ENCODE assay signal across 1 cellular context in the genomic region with DNA sequence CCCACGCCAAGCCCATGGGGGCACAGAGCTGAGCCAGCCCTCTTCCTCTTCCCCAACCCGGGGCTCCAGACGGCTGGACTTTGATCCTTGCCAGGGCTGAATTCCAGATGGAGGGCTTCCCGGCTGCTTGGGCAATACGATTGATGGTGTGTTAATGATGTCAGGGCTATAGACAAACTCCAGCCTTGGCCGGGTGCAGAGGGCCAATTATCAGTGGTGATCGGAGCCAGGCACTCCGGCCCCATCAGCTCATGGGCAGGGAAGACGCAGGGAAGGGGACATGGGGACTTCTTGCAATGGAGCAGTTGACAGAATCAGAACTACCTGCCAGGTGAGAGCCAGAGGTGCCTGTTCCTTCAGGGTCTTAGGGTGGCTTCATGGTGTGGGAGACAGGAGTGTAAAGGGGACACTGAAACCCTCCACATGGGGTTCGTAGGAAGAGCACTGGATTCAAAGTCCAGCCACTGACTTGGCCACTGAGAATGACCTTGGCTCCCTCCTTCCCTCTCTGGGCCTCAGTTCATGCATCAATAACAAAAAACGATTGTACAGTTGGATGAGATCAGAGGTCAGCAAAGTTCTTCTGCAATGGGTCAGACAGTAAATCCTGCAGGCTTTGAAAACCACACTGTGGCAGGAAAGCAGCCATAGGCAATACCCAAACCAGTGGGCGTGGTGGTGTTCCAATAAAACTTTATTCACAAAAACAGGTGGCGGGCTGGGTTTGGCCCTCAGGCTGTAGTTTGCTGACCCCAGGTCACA.
TF ChIP-seq lines count a peak whose summit lies in the region.

No MANE protein-coding gene starts in this region.

TF ChIP-seq in HepG2, 621 proteins besides CTCF, POLR2A, EP300 and RAD21 (continued from another document and continues in another):
- TF ChIP-seq, protein P1, sequence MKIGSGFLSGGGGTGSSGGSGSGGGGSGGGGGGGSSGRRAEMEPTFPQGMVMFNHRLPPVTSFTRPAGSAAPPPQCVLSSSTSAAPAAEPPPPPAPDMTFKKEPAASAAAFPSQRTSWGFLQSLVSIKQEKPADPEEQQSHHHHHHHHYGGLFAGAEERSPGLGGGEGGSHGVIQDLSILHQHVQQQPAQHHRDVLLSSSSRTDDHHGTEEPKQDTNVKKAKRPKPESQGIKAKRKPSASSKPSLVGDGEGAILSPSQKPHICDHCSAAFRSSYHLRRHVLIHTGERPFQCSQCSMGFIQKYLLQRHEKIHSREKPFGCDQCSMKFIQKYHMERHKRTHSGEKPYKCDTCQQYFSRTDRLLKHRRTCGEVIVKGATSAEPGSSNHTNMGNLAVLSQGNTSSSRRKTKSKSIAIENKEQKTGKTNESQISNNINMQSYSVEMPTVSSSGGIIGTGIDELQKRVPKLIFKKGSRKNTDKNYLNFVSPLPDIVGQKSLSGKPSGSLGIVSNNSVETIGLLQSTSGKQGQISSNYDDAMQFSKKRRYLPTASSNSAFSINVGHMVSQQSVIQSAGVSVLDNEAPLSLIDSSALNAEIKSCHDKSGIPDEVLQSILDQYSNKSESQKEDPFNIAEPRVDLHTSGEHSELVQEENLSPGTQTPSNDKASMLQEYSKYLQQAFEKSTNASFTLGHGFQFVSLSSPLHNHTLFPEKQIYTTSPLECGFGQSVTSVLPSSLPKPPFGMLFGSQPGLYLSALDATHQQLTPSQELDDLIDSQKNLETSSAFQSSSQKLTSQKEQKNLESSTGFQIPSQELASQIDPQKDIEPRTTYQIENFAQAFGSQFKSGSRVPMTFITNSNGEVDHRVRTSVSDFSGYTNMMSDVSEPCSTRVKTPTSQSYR (CRISPR knock-in tag; IDR thresholded peaks at IDR 0.05; ENCODE audit: borderline replicate concordance) = 0 out of 2 replicates have a peak, but pooled peaks have one; percentile 31
- TF ChIP-seq SOX5 (CRISPR knock-in tag; IDR thresholded peaks at IDR 0.05; ENCODE audit: borderline replicate concordance) (peak; percentile 76; the same call in 1 of the 2 replicates), MIXL1 (CRISPR knock-in tag; IDR thresholded peaks at IDR 0.05) (0 out of 2 replicates have a peak, but pooled peaks have one; percentile 13), SAP130 (CRISPR knock-in tag; IDR thresholded peaks at IDR 0.05; ENCODE audit: low read depth) (peak; percentile 39; the same call in 1 of the 2 replicates), HHEX (CRISPR knock-in tag; IDR thresholded peaks at IDR 0.05) (0 out of 2 replicates have a peak, but pooled peaks have one; percentile 18), FOXO1 (CRISPR knock-in tag; IDR thresholded peaks at IDR 0.05) (peak; percentile 34; the same call in 1 of the 2 replicates), ZNF501 (CRISPR knock-in tag; IDR thresholded peaks at IDR 0.05) (no peak), ZNF598 (CRISPR knock-in tag; IDR thresholded peaks at IDR 0.05; ENCODE audit: borderline replicate concordance) (peak; percentile 84; the same call in 1 of the 2 replicates), ZNF446 (CRISPR knock-in tag; IDR thresholded peaks at IDR 0.05) (no peak), TBL1XR1 (IDR thresholded peaks at IDR 0.05; ENCODE audit: borderline replicate concordance, low read length, partially characterized antibody) (no peak), POGZ (CRISPR knock-in tag; IDR thresholded peaks at IDR 0.05) (peak; percentile 68), PITX1 (CRISPR knock-in tag; IDR thresholded peaks at IDR 0.05) (0 out of 2 replicates have a peak, but pooled peaks have one; percentile 43), ZNF644 (CRISPR knock-in tag; IDR thresholded peaks at IDR 0.05; ENCODE audit: low read depth) (peak; percentile 66), CCAR2 (optimal IDR thresholded peaks at IDR 0.05; ENCODE audit: low read depth, low read length) (no peak), GTF2F1 (IDR thresholded peaks at IDR 0.05; ENCODE audit: low read length) (no peak), CREM (IDR thresholded peaks at IDR 0.05) (peak; percentile 43; the same call in 1 of the 2 replicates), CREM (CRISPR knock-in tag; IDR thresholded peaks at IDR 0.05) (no peak), MYC (CRISPR knock-in tag; IDR thresholded peaks at IDR 0.05; ENCODE audit: borderline replicate concordance) (0 out of 2 replicates have a peak, but pooled peaks have one; percentile 15), ZNF549 (CRISPR knock-in tag; IDR thresholded peaks at IDR 0.05) (no peak), SP5 (CRISPR knock-in tag; IDR thresholded peaks at IDR 0.05; ENCODE audit: borderline replicate concordance, low read depth) (0 out of 2 replicates have a peak, but pooled peaks have one; percentile 21), TGIF2 (CRISPR knock-in tag; IDR thresholded peaks at IDR 0.05) (no peak), CENPT (CRISPR knock-in tag; IDR thresholded peaks at IDR 0.05; ENCODE audit: low read depth) (no peak), ZBTB3 (CRISPR knock-in tag; IDR thresholded peaks at IDR 0.05; ENCODE audit: borderline replicate concordance, low read depth) (peak; percentile 79; the same call in 1 of the 2 replicates), NRL (CRISPR knock-in tag; IDR thresholded peaks at IDR 0.05; ENCODE audit: borderline replicate concordance) (no peak), ELF1 (CRISPR knock-in tag; IDR thresholded peaks at IDR 0.05) (peak; percentile 28; the same call in 1 of the 2 replicates), RXRB (CRISPR knock-in tag; IDR thresholded peaks at IDR 0.05; ENCODE audit: borderline replicate concordance) (peak; percentile 64; the same call in 1 of the 2 replicates), HNF4G (IDR thresholded peaks at IDR 0.05; ENCODE audit: borderline replicate concordance, low read depth, low read length) (peak; percentile 71), HNF4G (CRISPR knock-in tag; IDR thresholded peaks at IDR 0.05; ENCODE audit: borderline replicate concordance, low read depth) (peak; percentile 31; the same call in 1 of the 2 replicates), ZNF660 (CRISPR knock-in tag; IDR thresholded peaks at IDR 0.05; ENCODE audit: borderline replicate concordance, low read depth) (no peak), PCBP2 (optimal IDR thresholded peaks at IDR 0.05; ENCODE audit: low read depth, low read length, poor library complexity, severe bottlenecking) (no peak), BORCS8-MEF2B (CRISPR knock-in tag; IDR thresholded peaks at IDR 0.05) (peak; percentile 41; the same call in 1 of the 2 replicates), EHMT2 (IDR thresholded peaks at IDR 0.05; ENCODE audit: borderline replicate concordance, low read depth, low read length) (peak; percentile 82; the same call in 1 of the 2 replicates)
- TF ChIP-seq, protein P2, sequence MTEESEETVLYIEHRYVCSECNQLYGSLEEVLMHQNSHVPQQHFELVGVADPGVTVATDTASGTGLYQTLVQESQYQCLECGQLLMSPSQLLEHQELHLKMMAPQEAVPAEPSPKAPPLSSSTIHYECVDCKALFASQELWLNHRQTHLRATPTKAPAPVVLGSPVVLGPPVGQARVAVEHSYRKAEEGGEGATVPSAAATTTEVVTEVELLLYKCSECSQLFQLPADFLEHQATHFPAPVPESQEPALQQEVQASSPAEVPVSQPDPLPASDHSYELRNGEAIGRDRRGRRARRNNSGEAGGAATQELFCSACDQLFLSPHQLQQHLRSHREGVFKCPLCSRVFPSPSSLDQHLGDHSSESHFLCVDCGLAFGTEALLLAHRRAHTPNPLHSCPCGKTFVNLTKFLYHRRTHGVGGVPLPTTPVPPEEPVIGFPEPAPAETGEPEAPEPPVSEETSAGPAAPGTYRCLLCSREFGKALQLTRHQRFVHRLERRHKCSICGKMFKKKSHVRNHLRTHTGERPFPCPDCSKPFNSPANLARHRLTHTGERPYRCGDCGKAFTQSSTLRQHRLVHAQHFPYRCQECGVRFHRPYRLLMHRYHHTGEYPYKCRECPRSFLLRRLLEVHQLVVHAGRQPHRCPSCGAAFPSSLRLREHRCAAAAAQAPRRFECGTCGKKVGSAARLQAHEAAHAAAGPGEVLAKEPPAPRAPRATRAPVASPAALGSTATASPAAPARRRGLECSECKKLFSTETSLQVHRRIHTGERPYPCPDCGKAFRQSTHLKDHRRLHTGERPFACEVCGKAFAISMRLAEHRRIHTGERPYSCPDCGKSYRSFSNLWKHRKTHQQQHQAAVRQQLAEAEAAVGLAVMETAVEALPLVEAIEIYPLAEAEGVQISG (CRISPR knock-in tag; IDR thresholded peaks at IDR 0.05) = no peak; the same call in 1 of the 2 replicates
- TF ChIP-seq, protein P3, sequence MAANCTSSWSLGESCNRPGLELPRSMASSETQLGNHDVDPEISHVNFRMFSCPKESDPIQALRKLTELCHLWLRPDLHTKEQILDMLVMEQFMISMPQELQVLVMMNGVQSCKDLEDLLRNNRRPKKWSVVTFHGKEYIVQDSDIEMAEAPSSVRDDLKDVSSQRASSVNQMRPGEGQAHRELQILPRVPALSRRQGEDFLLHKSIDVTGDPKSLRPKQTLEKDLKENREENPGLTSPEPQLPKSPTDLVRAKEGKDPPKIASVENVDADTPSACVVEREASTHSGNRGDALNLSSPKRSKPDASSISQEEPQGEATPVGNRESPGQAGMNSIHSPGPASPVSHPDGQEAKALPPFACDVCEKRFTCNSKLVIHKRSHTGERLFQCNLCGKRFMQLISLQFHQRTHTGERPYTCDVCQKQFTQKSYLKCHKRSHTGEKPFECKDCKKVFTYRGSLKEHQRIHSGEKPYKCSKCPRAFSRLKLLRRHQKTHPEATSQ (CRISPR knock-in tag; IDR thresholded peaks at IDR 0.05; ENCODE audit: borderline replicate concordance) = peak; percentile 69; the same call in 1 of the 2 replicates
- TF ChIP-seq, protein P4, sequence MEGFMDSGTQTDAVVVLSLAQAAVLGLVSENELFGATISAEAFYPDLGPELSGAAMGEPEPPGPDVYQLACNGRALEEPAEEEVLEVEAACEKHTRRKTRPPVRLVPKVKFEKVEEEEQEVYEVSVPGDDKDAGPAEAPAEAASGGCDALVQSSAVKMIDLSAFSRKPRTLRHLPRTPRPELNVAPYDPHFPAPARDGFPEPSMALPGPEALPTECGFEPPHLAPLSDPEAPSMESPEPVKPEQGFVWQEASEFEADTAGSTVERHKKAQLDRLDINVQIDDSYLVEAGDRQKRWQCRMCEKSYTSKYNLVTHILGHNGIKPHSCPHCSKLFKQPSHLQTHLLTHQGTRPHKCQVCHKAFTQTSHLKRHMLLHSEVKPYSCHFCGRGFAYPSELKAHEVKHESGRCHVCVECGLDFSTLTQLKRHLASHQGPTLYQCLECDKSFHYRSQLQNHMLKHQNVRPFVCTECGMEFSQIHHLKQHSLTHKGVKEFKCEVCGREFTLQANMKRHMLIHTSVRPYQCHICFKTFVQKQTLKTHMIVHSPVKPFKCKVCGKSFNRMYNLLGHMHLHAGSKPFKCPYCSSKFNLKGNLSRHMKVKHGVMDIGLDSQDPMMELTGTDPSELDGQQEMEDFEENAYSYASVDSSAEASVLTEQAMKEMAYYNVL (CRISPR knock-in tag; IDR thresholded peaks at IDR 0.05; ENCODE audit: borderline replicate concordance) = peak; percentile 83; the same call in 1 of the 2 replicates
- TF ChIP-seq, protein P5, sequence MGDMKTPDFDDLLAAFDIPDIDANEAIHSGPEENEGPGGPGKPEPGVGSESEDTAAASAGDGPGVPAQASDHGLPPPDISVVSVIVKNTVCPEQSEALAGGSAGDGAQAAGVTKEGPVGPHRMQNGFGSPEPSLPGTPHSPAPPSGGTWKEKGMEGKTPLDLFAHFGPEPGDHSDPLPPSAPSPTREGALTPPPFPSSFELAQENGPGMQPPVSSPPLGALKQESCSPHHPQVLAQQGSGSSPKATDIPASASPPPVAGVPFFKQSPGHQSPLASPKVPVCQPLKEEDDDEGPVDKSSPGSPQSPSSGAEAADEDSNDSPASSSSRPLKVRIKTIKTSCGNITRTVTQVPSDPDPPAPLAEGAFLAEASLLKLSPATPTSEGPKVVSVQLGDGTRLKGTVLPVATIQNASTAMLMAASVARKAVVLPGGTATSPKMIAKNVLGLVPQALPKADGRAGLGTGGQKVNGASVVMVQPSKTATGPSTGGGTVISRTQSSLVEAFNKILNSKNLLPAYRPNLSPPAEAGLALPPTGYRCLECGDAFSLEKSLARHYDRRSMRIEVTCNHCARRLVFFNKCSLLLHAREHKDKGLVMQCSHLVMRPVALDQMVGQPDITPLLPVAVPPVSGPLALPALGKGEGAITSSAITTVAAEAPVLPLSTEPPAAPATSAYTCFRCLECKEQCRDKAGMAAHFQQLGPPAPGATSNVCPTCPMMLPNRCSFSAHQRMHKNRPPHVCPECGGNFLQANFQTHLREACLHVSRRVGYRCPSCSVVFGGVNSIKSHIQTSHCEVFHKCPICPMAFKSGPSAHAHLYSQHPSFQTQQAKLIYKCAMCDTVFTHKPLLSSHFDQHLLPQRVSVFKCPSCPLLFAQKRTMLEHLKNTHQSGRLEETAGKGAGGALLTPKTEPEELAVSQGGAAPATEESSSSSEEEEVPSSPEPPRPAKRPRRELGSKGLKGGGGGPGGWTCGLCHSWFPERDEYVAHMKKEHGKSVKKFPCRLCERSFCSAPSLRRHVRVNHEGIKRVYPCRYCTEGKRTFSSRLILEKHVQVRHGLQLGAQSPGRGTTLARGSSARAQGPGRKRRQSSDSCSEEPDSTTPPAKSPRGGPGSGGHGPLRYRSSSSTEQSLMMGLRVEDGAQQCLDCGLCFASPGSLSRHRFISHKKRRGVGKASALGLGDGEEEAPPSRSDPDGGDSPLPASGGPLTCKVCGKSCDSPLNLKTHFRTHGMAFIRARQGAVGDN (CRISPR knock-in tag; IDR thresholded peaks at IDR 0.05) = peak; percentile 46
- TF ChIP-seq, protein P6, sequence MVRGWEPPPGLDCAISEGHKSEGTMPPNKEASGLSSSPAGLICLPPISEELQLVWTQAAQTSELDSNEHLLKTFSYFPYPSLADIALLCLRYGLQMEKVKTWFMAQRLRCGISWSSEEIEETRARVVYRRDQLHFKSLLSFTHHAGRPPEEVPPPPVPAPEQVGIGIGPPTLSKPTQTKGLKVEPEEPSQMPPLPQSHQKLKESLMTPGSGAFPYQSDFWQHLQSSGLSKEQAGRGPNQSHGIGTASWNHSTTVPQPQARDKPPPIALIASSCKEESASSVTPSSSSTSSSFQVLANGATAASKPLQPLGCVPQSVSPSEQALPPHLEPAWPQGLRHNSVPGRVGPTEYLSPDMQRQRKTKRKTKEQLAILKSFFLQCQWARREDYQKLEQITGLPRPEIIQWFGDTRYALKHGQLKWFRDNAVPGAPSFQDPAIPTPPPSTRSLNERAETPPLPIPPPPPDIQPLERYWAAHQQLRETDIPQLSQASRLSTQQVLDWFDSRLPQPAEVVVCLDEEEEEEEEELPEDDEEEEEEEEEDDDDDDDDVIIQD (CRISPR knock-in tag; IDR thresholded peaks at IDR 0.05; ENCODE audit: low read depth) = peak; percentile 81
- TF ChIP-seq, protein P7, sequence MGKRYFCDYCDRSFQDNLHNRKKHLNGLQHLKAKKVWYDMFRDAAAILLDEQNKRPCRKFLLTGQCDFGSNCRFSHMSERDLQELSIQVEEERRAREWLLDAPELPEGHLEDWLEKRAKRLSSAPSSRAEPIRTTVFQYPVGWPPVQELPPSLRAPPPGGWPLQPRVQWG (CRISPR knock-in tag; IDR thresholded peaks at IDR 0.05; ENCODE audit: borderline replicate concordance, low read depth) = no peak
- TF ChIP-seq, protein P8, sequence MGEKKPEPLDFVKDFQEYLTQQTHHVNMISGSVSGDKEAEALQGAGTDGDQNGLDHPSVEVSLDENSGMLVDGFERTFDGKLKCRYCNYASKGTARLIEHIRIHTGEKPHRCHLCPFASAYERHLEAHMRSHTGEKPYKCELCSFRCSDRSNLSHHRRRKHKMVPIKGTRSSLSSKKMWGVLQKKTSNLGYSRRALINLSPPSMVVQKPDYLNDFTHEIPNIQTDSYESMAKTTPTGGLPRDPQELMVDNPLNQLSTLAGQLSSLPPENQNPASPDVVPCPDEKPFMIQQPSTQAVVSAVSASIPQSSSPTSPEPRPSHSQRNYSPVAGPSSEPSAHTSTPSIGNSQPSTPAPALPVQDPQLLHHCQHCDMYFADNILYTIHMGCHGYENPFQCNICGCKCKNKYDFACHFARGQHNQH (CRISPR knock-in tag; IDR thresholded peaks at IDR 0.05) = 0 out of 2 replicates have a peak, but pooled peaks have one; percentile 11
- TF ChIP-seq, protein P9, sequence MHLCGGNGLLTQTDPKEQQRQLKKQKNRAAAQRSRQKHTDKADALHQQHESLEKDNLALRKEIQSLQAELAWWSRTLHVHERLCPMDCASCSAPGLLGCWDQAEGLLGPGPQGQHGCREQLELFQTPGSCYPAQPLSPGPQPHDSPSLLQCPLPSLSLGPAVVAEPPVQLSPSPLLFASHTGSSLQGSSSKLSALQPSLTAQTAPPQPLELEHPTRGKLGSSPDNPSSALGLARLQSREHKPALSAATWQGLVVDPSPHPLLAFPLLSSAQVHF (CRISPR knock-in tag; IDR thresholded peaks at IDR 0.05) = no peak
